ENCODE assay signal across 16 cellular contexts in the genomic region with DNA sequence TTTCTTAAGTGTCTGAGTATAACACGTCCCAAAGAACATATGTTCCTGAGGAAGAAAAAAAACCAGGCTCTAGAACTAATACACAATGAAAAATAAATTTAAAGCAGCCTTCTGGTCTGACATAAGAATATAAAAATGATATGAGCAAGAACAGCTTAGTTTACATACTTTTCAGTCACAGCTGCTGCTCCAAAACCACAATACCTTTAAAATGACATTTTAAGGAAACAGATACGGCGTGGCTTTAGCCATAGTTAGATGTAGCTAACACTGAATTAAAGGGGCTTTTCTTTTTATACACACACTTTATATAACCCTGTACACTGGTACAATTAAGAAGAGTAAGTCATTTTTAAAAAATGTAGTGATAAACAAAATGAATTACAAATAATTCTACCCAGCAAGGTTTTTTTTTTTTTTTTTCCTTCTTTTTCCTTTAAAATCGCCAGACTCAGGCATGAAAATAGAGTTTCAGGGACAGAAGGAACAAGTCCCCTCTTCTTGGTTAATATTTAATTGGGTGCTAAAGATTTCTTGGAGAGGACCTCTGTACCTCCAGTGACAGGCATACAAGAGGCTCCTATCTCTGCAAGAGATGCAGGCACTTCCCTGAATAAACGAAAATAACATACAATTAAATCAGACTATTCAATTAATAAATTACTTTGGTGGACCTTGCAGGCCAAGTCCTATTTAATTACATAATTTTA.
DNase-seq lines count a peak whose midpoint lies in the region; ATAC-seq, FAIRE-seq and TF ChIP-seq lines count a peak whose summit lies in the region.
"Had no signal": no experiment of that assay in that cellular context is flagged by ENCODE, and none has a peak within 500 bp of the region (broad histone marks: within the 10 kb centered on the region; RNA-seq: fewer than 3 reads in every experiment).

No MANE protein-coding gene starts in this region.

- H3K36me3 ChIP-seq in DND-41 (ENCODE audit: insufficient read depth, low read length) (no peaks in the 10 kb centered on the region), gastroesophageal sphincter (no peaks in the 10 kb centered on the region), sigmoid colon (no peaks in the 10 kb centered on the region)

- TF ChIP-seq EP300 in gastroesophageal sphincter (IDR thresholded peaks at IDR 0.05) (no peak), sigmoid colon (IDR thresholded peaks at IDR 0.05) (peak; percentile 47 to 88 (median 78))

- intact Hi-C loops in sigmoid colon (cut with DNase I) = no loop called here

- TF ChIP-seq POLR2A in gastroesophageal sphincter (IDR thresholded peaks at IDR 0.05) (no peak), sigmoid colon (IDR thresholded peaks at IDR 0.05) (no peak)

- no peaks in the 10 kb centered on the region for H3K27me3 ChIP-seq in DND-41 (ENCODE audit: insufficient read depth, low read length, poor library complexity)
- no peaks in the 10 kb centered on the region for H3K27me3 ChIP-seq in gastroesophageal sphincter
- H3K27me3 ChIP-seq in sigmoid colon = no peaks in the 10 kb centered on the region

- H3K4me3 ChIP-seq in DND-41 (ENCODE audit: low read depth in 1 of 2, low read length in 2 of 2) = no peak overlapping the region
- no peak overlapping the region for H3K4me3 ChIP-seq in gastroesophageal sphincter
- H3K4me3 ChIP-seq in sigmoid colon = peak overlapping the region in 1 of 4 donors; percentile 1

- H3K79me2 ChIP-seq in DND-41 (ENCODE audit: insufficient read depth, low read length) = 0 out of 2 replicates have a peak, but pooled peaks cover 10% of the 10 kb centered on the region

- DNase-seq in DND-41 (no peak), RCC 7860 (ENCODE audit: low spot score) (no peak), sigmoid colon (no peak), SW 1271 (lab: John Stamatoyannopoulos, UW) (no peak), NCI-H1930 (lab: John Stamatoyannopoulos, UW) (no peak), NCI-H2227 treated with DMSO at 0.1 percent for 48 hours (lab: John Stamatoyannopoulos, UW) (no peak)
- DNase-seq in activated CD4-positive, CD25-positive, alpha-beta regulatory T cell (lab: John Stamatoyannopoulos, UW) = no peak
- DNase-seq: activated CD4-positive, alpha-beta T cell treated with anti-CD3 and anti-CD28 coated beads for 1 hour; Calu3; kidney glomerular epithelial cell; NCI-H446; stimulated activated CD4-positive, alpha-beta T cell treated with anti-CD3 and anti-CD28 coated beads, Interleukin-2, amount 100 ng/mL, for 48 hours had no signal

- no peak overlapping the region for H3K9ac ChIP-seq in DND-41 (ENCODE audit: low read depth, low read length)
- H3K9ac ChIP-seq: KMS-11 had no signal

- no peak overlapping the region for H2AFZ ChIP-seq in DND-41 (ENCODE audit: low read depth, low read length)

- H3K27ac ChIP-seq in DND-41 (ENCODE audit: low read length) = no peak overlapping the region
- peak overlapping the region in 3 of 4 donors; percentile 44 to 61 (median 48) for H3K27ac ChIP-seq in gastroesophageal sphincter
- peak overlapping the region; percentile 18 to 75 (median 65) for H3K27ac ChIP-seq in sigmoid colon
- H3K27ac ChIP-seq: KMS-11 had no signal

- peak; percentile 67; the same call in 2 of the 3 replicates for ATAC-seq in DND-41 (ENCODE audit: insufficient read depth, low read depth)
- no peak for ATAC-seq in gastroesophageal sphincter
- ATAC-seq: activated T-helper 17 cell treated with anti-CD3 and anti-CD28 coated beads, Interleukin-2, amount 50 U/mL, for 72 hours had no signal

- H4K20me1 ChIP-seq in DND-41 (ENCODE audit: insufficient read depth, low read length) = peaks cover 10% of the 10 kb centered on the region

- H3K4me1 ChIP-seq in DND-41 (ENCODE audit: insufficient read depth, low read length) = peaks cover 9% of the 10 kb centered on the region
- peaks cover 7 to 55% (median 9%) of the 10 kb centered on the region in 3 donors for H3K4me1 ChIP-seq in gastroesophageal sphincter
- H3K4me1 ChIP-seq in sigmoid colon = peaks cover 0 to 61% (median 39%) of the 10 kb centered on the region in 4 donors

- no peak for TF ChIP-seq CTCF in DND-41 (IDR thresholded peaks at IDR 0.05; ENCODE audit: borderline replicate concordance, extremely low read depth, low read length, poor library complexity, severe bottlenecking)
- TF ChIP-seq CTCF in gastroesophageal sphincter (IDR thresholded peaks at IDR 0.05) = no peak
- TF ChIP-seq CTCF in sigmoid colon (IDR thresholded peaks at IDR 0.05) = no peak

- H3K9me3 ChIP-seq in DND-41 (ENCODE audit: insufficient read depth, low read length, severe bottlenecking) (no peaks in the 10 kb centered on the region), gastroesophageal sphincter (no peaks in the 10 kb centered on the region), sigmoid colon (no peaks in the 10 kb centered on the region)

- H3K4me2 ChIP-seq in DND-41 (ENCODE audit: insufficient read depth, low read length) = no peak overlapping the region
- H3K4me2 ChIP-seq: KMS-11 had no signal

- 16 to 24% methylated on average over 5 of the region's 5 CpGs for WGBS in gastroesophageal sphincter (ENCODE audit: low coverage in 1 of 2), 2 donors
- WGBS in sigmoid colon, 2 donors = 49 to 52% methylated on average over 5 of the region's 5 CpGs

- peak; percentile 31 for FAIRE-seq in RCC 7860 (lab: Jason Lieb, UNC)
- FAIRE-seq: GM12891 had no signal
